In the genomic region with DNA sequence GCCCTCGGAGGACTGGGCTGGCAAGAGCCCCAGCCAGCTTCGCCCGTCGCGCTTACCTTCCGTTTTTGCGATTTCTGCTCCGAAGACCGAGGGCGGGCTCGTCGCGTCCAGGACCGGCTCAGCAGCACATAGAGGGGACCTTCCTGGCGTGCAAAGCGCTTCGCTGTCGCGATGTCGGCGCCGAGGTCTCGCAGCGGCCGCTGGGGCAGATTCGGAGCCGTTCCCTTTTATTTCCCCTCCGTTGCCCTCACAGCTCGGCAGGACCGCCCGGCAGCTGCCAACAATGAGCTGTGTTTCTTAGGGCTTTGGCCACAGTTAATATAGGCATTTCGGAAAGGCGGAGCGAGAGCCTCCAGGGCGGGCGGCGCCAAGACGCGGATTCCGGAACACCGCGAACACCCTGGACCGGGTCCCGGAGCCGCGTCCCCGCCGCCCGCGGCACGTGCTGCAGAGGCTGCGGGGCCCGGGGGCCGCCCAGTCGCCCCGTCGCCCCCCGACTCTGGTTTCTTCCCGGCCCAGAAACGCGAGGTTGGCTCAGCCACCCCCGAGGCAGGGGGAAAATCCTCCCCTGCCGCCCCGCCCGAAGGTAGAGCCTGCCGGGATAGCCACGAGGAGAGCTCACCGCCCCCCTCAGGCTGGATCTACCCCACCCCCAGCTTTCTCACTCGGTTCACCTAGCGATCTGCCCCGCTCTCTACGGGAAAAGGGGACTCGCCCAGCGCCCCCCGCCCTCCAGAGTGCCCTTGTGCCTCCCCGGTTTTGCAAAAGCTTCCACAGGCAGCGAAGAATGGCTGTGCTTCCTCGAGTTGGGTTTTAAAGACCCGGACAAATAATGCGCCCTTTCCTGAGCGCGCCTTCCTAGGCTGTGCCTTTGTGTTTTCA, we compare ENCODE assay signal across 1 cellular context.
A peak's percentile ranks its signal among the peaks of the same experiment; 100 is the strongest.
TF ChIP-seq lines count a peak whose summit lies in the region.

A gene with protein sequence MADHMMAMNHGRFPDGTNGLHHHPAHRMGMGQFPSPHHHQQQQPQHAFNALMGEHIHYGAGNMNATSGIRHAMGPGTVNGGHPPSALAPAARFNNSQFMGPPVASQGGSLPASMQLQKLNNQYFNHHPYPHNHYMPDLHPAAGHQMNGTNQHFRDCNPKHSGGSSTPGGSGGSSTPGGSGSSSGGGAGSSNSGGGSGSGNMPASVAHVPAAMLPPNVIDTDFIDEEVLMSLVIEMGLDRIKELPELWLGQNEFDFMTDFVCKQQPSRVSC (minus strand): TSS at position 292 of the 882 bp plus-strand sequence. CDS start 704 bp downstream, outside the sequence.

TF ChIP-seq in WTC11, 78 proteins besides CTCF, POLR2A, EP300 and RAD21 (continued from another document):
- TF ChIP-seq, protein P1, sequence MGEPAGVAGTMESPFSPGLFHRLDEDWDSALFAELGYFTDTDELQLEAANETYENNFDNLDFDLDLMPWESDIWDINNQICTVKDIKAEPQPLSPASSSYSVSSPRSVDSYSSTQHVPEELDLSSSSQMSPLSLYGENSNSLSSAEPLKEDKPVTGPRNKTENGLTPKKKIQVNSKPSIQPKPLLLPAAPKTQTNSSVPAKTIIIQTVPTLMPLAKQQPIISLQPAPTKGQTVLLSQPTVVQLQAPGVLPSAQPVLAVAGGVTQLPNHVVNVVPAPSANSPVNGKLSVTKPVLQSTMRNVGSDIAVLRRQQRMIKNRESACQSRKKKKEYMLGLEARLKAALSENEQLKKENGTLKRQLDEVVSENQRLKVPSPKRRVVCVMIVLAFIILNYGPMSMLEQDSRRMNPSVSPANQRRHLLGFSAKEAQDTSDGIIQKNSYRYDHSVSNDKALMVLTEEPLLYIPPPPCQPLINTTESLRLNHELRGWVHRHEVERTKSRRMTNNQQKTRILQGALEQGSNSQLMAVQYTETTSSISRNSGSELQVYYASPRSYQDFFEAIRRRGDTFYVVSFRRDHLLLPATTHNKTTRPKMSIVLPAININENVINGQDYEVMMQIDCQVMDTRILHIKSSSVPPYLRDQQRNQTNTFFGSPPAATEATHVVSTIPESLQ (CRISPR knock-in tag; IDR thresholded peaks at IDR 0.05): no peak
- no peak for TF ChIP-seq GRHL2 (CRISPR knock-in tag; IDR thresholded peaks at IDR 0.05; ENCODE audit: insufficient replicate concordance, severe bottlenecking)
- TF ChIP-seq, protein P2, sequence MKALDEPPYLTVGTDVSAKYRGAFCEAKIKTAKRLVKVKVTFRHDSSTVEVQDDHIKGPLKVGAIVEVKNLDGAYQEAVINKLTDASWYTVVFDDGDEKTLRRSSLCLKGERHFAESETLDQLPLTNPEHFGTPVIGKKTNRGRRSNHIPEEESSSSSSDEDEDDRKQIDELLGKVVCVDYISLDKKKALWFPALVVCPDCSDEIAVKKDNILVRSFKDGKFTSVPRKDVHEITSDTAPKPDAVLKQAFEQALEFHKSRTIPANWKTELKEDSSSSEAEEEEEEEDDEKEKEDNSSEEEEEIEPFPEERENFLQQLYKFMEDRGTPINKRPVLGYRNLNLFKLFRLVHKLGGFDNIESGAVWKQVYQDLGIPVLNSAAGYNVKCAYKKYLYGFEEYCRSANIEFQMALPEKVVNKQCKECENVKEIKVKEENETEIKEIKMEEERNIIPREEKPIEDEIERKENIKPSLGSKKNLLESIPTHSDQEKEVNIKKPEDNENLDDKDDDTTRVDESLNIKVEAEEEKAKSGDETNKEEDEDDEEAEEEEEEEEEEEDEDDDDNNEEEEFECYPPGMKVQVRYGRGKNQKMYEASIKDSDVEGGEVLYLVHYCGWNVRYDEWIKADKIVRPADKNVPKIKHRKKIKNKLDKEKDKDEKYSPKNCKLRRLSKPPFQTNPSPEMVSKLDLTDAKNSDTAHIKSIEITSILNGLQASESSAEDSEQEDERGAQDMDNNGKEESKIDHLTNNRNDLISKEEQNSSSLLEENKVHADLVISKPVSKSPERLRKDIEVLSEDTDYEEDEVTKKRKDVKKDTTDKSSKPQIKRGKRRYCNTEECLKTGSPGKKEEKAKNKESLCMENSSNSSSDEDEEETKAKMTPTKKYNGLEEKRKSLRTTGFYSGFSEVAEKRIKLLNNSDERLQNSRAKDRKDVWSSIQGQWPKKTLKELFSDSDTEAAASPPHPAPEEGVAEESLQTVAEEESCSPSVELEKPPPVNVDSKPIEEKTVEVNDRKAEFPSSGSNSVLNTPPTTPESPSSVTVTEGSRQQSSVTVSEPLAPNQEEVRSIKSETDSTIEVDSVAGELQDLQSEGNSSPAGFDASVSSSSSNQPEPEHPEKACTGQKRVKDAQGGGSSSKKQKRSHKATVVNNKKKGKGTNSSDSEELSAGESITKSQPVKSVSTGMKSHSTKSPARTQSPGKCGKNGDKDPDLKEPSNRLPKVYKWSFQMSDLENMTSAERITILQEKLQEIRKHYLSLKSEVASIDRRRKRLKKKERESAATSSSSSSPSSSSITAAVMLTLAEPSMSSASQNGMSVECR (CRISPR knock-in tag; IDR thresholded peaks at IDR 0.05; ENCODE audit: borderline replicate concordance): peak; percentile 53; the same call in 1 of the 2 replicates
